ENCODE assay signal across 8 cellular contexts in the genomic region with DNA sequence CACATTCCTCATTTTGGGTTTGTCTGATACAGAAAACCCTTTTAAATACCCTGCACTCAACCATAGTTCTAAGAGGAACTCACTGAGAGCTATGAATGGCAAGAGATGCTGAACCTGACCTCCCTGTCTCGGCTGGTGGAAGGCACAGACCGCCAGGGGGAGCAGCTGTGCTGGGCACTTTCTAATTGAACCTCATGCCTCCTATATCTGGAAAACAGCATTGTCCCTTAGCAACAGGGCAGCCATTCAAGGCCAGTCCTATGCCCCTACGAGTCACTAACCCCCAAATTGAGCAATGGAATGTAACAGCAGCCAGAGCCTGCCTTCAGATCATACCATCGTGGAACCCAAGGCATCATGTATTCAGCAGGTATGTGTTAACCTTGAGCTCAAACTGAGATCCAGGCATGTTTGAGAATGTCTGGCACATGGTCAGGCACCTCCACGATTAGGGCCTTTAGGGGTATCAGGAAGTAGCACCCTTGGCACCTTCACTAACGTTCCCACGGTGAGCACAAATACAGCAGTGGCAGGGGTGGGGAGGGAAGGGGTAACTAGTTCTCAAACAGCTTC.
DNase-seq lines count a peak whose midpoint lies in the region; ATAC-seq and TF ChIP-seq lines count a peak whose summit lies in the region.

No MANE protein-coding gene starts in this region.

- TF ChIP-seq CTCF in C4-2B (conservative IDR thresholded peaks at IDR 0.05) (peak; percentile 84), RWPE1 (conservative IDR thresholded peaks at IDR 0.05; ENCODE audit: low read depth) (peak; percentile 45)

- DNase-seq in Kasumi-1 (lab: John Stamatoyannopoulos, UW) (peak; percentile 58 to 60), RWPE1 (ENCODE audit: low spot score) (peak; percentile 11), head of caudate nucleus (peak in 41 of 42 donors; percentile 14 to 80 (median 57)), retina (peak; percentile 34), foreskin melanocyte (no peak)
- DNase-seq in activated effector memory CD4-positive, alpha-beta T cell treated with anti-CD3 and anti-CD28 coated beads, Interleukin-2, amount 50 U/mL, for 16 hours = peak; percentile 84

- CTCF ChIA-PET in RWPE1 (lab: Yijun Ruan, JAX) = interaction anchor here (0.5 to 1.1 kb wide), 6 partner anchors 11 to 893 kb away, joined by 3 to 5 read pairs (median 4); no protein-coding TSS in a partner anchor

- H3K27ac ChIP-seq in C4-2B (no peak overlapping the region), RWPE1 (no peak overlapping the region)

- POLR2A ChIA-PET in RWPE1 (lab: Yijun Ruan, JAX; ENCODE audit: low non-redundant PET) = no interaction called here

- intact Hi-C loops in head of caudate nucleus (cut with DNase I) = no loop called here

- ATAC-seq in GM19043 (IDR thresholded peaks at IDR 0.05; ENCODE audit: low read depth, unreplicated experiment) = peak; percentile 46
